ENCODE assay signal across 1 cellular context in genomic region chr2:102253753-102254150, GRCh38.
TF ChIP-seq lines count a peak whose summit lies in the region.

No MANE protein-coding gene starts in this region.

TF ChIP-seq in endothelial cell of umbilical vein, 7 proteins besides CTCF, POLR2A, EP300 and RAD21:
- TF ChIP-seq MAX (IDR thresholded peaks at IDR 0.05; ENCODE audit: insufficient read depth, insufficient read length): no peak
- TF ChIP-seq EZH2 (IDR thresholded peaks at IDR 0.05; ENCODE audit: borderline replicate concordance, low read depth, low read length, severe bottlenecking): no peak
- TF ChIP-seq FOS (IDR thresholded peaks at IDR 0.05; ENCODE audit: borderline replicate concordance, insufficient read depth, low read length): no peak
- TF ChIP-seq GATA2 (IDR thresholded peaks at IDR 0.05; ENCODE audit: insufficient read depth, insufficient read length, low read depth, low read length): no peak
- no peak for TF ChIP-seq JUN (IDR thresholded peaks at IDR 0.05; ENCODE audit: borderline replicate concordance, insufficient read depth, insufficient read length, low read depth)
- no peak for TF ChIP-seq POLR2AphosphoS5 (IDR thresholded peaks at IDR 0.05; ENCODE audit: insufficient read depth, low read depth, low read length)
- no peak for TF ChIP-seq MYC (IDR thresholded peaks at IDR 0.05; ENCODE audit: low read depth, low read length)
